8 cellular contexts compared by ENCODE assay signal in genomic region chr12:6229823-6230222, GRCh38. TPM values are rescaled to one million over a fixed set of nuclear protein-coding genes. Genes with fewer than 3 reads are reported as not detected.
DNase-seq lines count a peak whose midpoint lies in the region; ATAC-seq, FAIRE-seq and TF ChIP-seq lines count a peak whose summit lies in the region.

No MANE protein-coding gene starts in this region.

- H3K4me2 ChIP-seq in endothelial cell of umbilical vein (ENCODE audit: insufficient read depth, low read length) (peak overlapping the region; percentile 0), neural progenitor cell (no peak overlapping the region)

- H3K27me3 Mint-ChIP-seq in CD4-positive, alpha-beta T cell = no peaks in the 10 kb centered on the region
- H3K27me3 Mint-ChIP-seq in neural progenitor cell (ENCODE audit: insufficient read depth, low read depth) = peaks cover 8% of the 10 kb centered on the region

- peak; percentile 42 for FAIRE-seq in endothelial cell of umbilical vein (lab: Jason Lieb, UNC)

- H4K20me1 ChIP-seq in endothelial cell of umbilical vein (replicated peaks; ENCODE audit: control insufficient read depth, extremely low read depth, insufficient read depth, low read length) (no peaks in the 10 kb centered on the region), neural progenitor cell (ENCODE audit: low read depth) (no peaks in the 10 kb centered on the region)

- intact Hi-C loops in CD4-positive, alpha-beta T cell (cut with DNase I, micrococcal nuclease) = loop anchor here (5.0 kb wide), 2 partner anchors 33 to 47 kb away; no protein-coding TSS in a partner anchor
- intact Hi-C loops in endothelial cell of umbilical vein (cut with micrococcal nuclease) = loop anchor here (5.0 kb wide), 1 partner anchor 47 kb away; no protein-coding TSS in a partner anchor

- peaks cover 83% of the 10 kb centered on the region for H3K79me2 ChIP-seq in endothelial cell of umbilical vein (ENCODE audit: control insufficient read depth, insufficient read depth, low read length)
- H3K79me2 ChIP-seq in neural progenitor cell (ENCODE audit: low read depth) = no peaks in the 10 kb centered on the region

- H3K4me1 ChIP-seq in Peyer's patch = peaks cover 4 to 99% (median 38%) of the 10 kb centered on the region in 4 donors
- peaks cover 75% of the 10 kb centered on the region for H3K4me1 ChIP-seq in endothelial cell of umbilical vein (ENCODE audit: control insufficient read depth, extremely low read depth, insufficient read depth, low read length)
- peaks cover 41% of the 10 kb centered on the region for H3K4me1 ChIP-seq in neural progenitor cell

- dilution Hi-C loops in endothelial cell of umbilical vein (cut with MboI; ENCODE audit: extremely low pct_ligation_motif_present, low sequenced_read_pairs) = no loop called here

- no peak overlapping the region for H3K4me3 Mint-ChIP-seq in CD4-positive, alpha-beta T cell
- no peak overlapping the region for H3K4me3 Mint-ChIP-seq in neural progenitor cell

- no peaks in the 10 kb centered on the region for H3K9me1 ChIP-seq in endothelial cell of umbilical vein (replicated peaks; ENCODE audit: control insufficient read depth, extremely low read depth, insufficient read depth, low read length)

- peaks cover 43% of the 10 kb centered on the region for H3K4me1 Mint-ChIP-seq in CD4-positive, alpha-beta T cell (ENCODE audit: low read depth)
- H3K4me1 Mint-ChIP-seq in neural progenitor cell = peaks cover 79% of the 10 kb centered on the region

- H3K36me3 Mint-ChIP-seq in CD4-positive, alpha-beta T cell (ENCODE audit: low read depth) = no peaks in the 10 kb centered on the region
- H3K36me3 Mint-ChIP-seq in neural progenitor cell = no peaks in the 10 kb centered on the region

- H3K27ac ChIP-seq in CD4-positive, alpha-beta T cell (ENCODE audit: low read depth, low read length) = no peak overlapping the region
- H3K27ac ChIP-seq in Peyer's patch (peak overlapping the region; percentile 68 to 94 (median 82)), endothelial cell of umbilical vein (ENCODE audit: insufficient read depth, low read depth, low read length) (peak overlapping the region; percentile 42), neural progenitor cell (no peak overlapping the region)

- no peak for TF ChIP-seq CTCF in CD4-positive, alpha-beta T cell (IDR thresholded peaks at IDR 0.05)
- TF ChIP-seq CTCF in Peyer's patch (IDR thresholded peaks at IDR 0.05) (no peak), endothelial cell of umbilical vein (IDR thresholded peaks at IDR 0.05; ENCODE audit: extremely low read depth in 1 of 2, insufficient read depth in 1 of 2, low read depth in 1 of 2, low read length in 2 of 2) (no peak), neural progenitor cell (IDR thresholded peaks at IDR 0.05) (no peak)

- CTCF ChIA-PET in CD4-positive, alpha-beta T cell (lab: Charles Lee) = interaction anchor here (0.7 kb wide), 1 partner anchor 14 kb away, joined by 3 read pairs; no protein-coding TSS in a partner anchor
- CTCF ChIA-PET in endothelial cell of umbilical vein (lab: Charles Lee) = interaction anchor here (0.9 to 4.1 kb wide), 10 partner anchors 8 to 242 kb away, joined by 3 to 27 read pairs (median 4); no protein-coding TSS in a partner anchor

- no peak overlapping the region for H3K9ac ChIP-seq in endothelial cell of umbilical vein (replicated peaks; ENCODE audit: extremely low read depth, insufficient read depth, low read length)
- no peak overlapping the region for H3K9ac ChIP-seq in neural progenitor cell

- POLR2A ChIA-PET in CD4-positive, alpha-beta T cell (lab: Charles Lee) = interaction anchor here (0.6 to 1.1 kb wide), 4 partner anchors 14 to 310 kb away, joined by 3 to 5 read pairs (median 4); no protein-coding TSS in a partner anchor
- POLR2A ChIA-PET in endothelial cell of umbilical vein (lab: Charles Lee) = no interaction called here

- H3F3A ChIP-seq in neural progenitor cell (ENCODE audit: low read depth) = peaks cover 6% of the 10 kb centered on the region

- no peaks in the 10 kb centered on the region for H3K9me3 Mint-ChIP-seq in CD4-positive, alpha-beta T cell
- no peaks in the 10 kb centered on the region for H3K9me3 Mint-ChIP-seq in neural progenitor cell

- ATAC-seq in CD4-positive, alpha-beta T cell (ENCODE audit: poor library complexity) = no peak
- ATAC-seq in GM21423 (IDR thresholded peaks at IDR 0.05; ENCODE audit: unreplicated experiment) = no peak
- ATAC-seq in HG03442 (IDR thresholded peaks at IDR 0.05; ENCODE audit: unreplicated experiment) = no peak

- no peak for DNase-seq in CD4-positive, alpha-beta T cell
- DNase-seq in Peyer's patch = peak in 1 of 3 donors; percentile 72
- peak; percentile 84 for DNase-seq in endothelial cell of umbilical vein (ENCODE audit: low read depth, low spot score)
- DNase-seq in neural progenitor cell (ENCODE audit: low spot score) = no peak
- DNase-seq in NCI-H1436 (lab: John Stamatoyannopoulos, UW) = no peak
- no peak for DNase-seq in stimulated activated naive CD4-positive, alpha-beta T cell treated with Interleukin-2 at 50 U/mL for 16 hours (lab: John Stamatoyannopoulos, UW)

- H3K9me3 ChIP-seq in CD4-positive, alpha-beta T cell (ENCODE audit: control insufficient read depth, low read length) = no peaks in the 10 kb centered on the region
- H3K9me3 ChIP-seq in Peyer's patch = no peaks in the 10 kb centered on the region
- no peaks in the 10 kb centered on the region for H3K9me3 ChIP-seq in endothelial cell of umbilical vein (replicated peaks; ENCODE audit: control insufficient read depth, insufficient read depth, low read length)
- H3K9me3 ChIP-seq in neural progenitor cell (ENCODE audit: low read depth) = no peaks in the 10 kb centered on the region

- no peak for TF ChIP-seq POLR2A in Peyer's patch (IDR thresholded peaks at IDR 0.05)
- TF ChIP-seq POLR2A in endothelial cell of umbilical vein (IDR thresholded peaks at IDR 0.05; ENCODE audit: low read depth, low read length) = peak; percentile 42

- no TSS peak for BruUV-seq in endothelial cell of umbilical vein (replicated peaks; lab: Mats Ljungman, UMichigan)

- H3K36me3 ChIP-seq in Peyer's patch (peaks cover 0 to 8% (median 0%) of the 10 kb centered on the region in 3 donors), endothelial cell of umbilical vein (ENCODE audit: control insufficient read depth in 2 of 2, extremely low read depth in 1 of 2, insufficient read depth in 2 of 2, low read length in 2 of 2) (peaks cover 21 to 23% of the 10 kb centered on the region in 2 experiments), neural progenitor cell (no peaks in the 10 kb centered on the region)

- H2AFZ ChIP-seq in endothelial cell of umbilical vein (ENCODE audit: low read depth, low read length) = no peak overlapping the region
- H2AFZ ChIP-seq in neural progenitor cell (replicated peaks) = no peak overlapping the region

- H3K27me3 ChIP-seq in CD4-positive, alpha-beta T cell (ENCODE audit: control insufficient read depth, insufficient read depth, low read length) = no peaks in the 10 kb centered on the region
- no peaks in the 10 kb centered on the region for H3K27me3 ChIP-seq in Peyer's patch
- H3K27me3 ChIP-seq in endothelial cell of umbilical vein (ENCODE audit: control insufficient read depth in 2 of 2, insufficient read depth in 2 of 2, low read length in 2 of 2) = no peaks in the 10 kb centered on the region
- H3K27me3 ChIP-seq in neural progenitor cell = no peaks in the 10 kb centered on the region

- H3K4me3 ChIP-seq in Peyer's patch (peak overlapping the region in 2 of 4 donors; percentile 2), endothelial cell of umbilical vein (replicated peaks in 1 of 3; ENCODE audit: insufficient read depth in 1 of 3, low read depth in 1 of 3, low read length in 3 of 3) (no peak overlapping the region), neural progenitor cell (no peak overlapping the region)

- peak overlapping the region; percentile 90 for H3K27ac Mint-ChIP-seq in CD4-positive, alpha-beta T cell
- peak overlapping the region; percentile 92 for H3K27ac Mint-ChIP-seq in neural progenitor cell

TF ChIP-seq in endothelial cell of umbilical vein, 7 proteins besides CTCF, POLR2A, EP300 and RAD21:
- peak; percentile 59 for TF ChIP-seq JUN (IDR thresholded peaks at IDR 0.05; ENCODE audit: borderline replicate concordance, insufficient read depth, insufficient read length, low read depth)
- no peak for TF ChIP-seq MAX (IDR thresholded peaks at IDR 0.05; ENCODE audit: insufficient read depth, insufficient read length)
TF ChIP-seq in endothelial cell of umbilical vein: peak in this region for 1.

RNA-seq across cellular contexts. Expression of gene CD9, which starts 29.6 kb away (rescaled TPM):
- total RNA-seq in CD4-positive, alpha-beta T cell = under 1 TPM; 0.36 to 0.66 TPM
- 100 to 1,000 TPM in 3 of 4 donors, 10 to 100 TPM in 1; 31.4 to 176 (median 141) TPM for total RNA-seq in Peyer's patch
- 379 and 504 TPM in 2 replicates for total RNA-seq in endothelial cell of umbilical vein
- 943 and 1,225 TPM in 2 replicates for polyA plus RNA-seq in endothelial cell of umbilical vein
- polyA plus RNA-seq in endothelial cell of umbilical vein (2011; cell fraction: cytosol; rRNA removed) = 972 and 1,213 TPM in 2 replicates
- 481 and 655 TPM in 2 replicates for polyA plus RNA-seq in endothelial cell of umbilical vein (2011; cell fraction: nucleus; rRNA removed)
- polyA plus RNA-seq in endothelial cell of umbilical vein (2012) = 1,387 and 1,527 TPM in 2 replicates
- 848 and 909 TPM in 2 replicates for polyA minus RNA-seq in endothelial cell of umbilical vein
- 79.2 TPM for polyA minus RNA-seq in endothelial cell of umbilical vein (2011; cell fraction: cytosol; rRNA and poly(A)+ RNA removed)
- polyA minus RNA-seq in endothelial cell of umbilical vein (2011; cell fraction: nucleus; rRNA and poly(A)+ RNA removed) = 148 and 194 TPM in 2 replicates
- 3.1 and 3.6 TPM in 2 replicates for total RNA-seq in neural progenitor cell (ENCODE audit: low replicate concordance)

Comparison
In these comparisons a context has a peak if more than half of its experiments do, and no peak if none do; other contexts are left out.
1. H3K27ac ChIP-seq: peak in Peyer's patch (4 of 4) and endothelial cell of umbilical vein (single experiment); none in CD4-positive, alpha-beta T cell (single experiment) and neural progenitor cell (single experiment).